Comparison of ENCODE assay signal across 28 cellular contexts in the genomic region with DNA sequence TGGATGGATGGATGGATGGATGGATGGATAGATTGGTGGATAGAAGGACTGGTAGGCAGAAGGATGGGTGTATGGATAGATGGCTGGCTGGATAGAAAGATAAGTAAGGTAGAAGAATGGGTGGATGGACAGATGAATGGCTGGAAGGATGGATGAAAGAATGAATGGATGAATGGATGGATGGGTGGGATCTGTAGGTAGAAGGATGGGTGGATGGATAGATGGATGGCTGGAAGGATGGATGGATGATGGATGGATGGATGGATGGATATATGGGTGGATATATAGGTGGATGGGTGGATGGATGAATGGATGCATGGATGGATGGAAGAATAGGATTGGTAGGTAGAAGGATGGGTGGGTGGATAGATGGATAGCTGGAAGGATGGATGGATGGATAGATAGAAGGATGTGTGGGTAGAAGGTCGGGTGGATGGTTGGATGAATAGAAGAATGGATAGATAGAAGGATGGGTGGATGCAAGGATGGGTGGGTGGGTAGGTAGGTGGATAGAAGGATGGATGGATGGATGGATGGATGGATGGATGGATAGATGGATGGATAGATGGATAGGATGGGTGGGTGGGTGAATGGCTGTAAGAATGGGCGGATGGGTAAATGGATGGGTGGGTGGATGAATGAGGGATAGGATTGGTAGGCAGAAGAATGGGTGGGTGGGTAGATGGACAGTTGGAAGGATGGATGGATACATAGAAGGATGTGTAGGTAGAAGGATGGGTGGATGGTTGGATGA. TPM values are rescaled to one million over a fixed set of nuclear protein-coding genes. Genes with fewer than 3 reads are reported as not detected.
DNase-seq lines count a peak whose midpoint lies in the region; ATAC-seq, FAIRE-seq and TF ChIP-seq lines count a peak whose summit lies in the region.
"Had no signal": no experiment of that assay in that cellular context is flagged by ENCODE, and none has a peak within 500 bp of the region (broad histone marks: within the 10 kb centered on the region; RNA-seq: fewer than 3 reads in every experiment).

No MANE protein-coding gene starts in this region.

- intact Hi-C loops in K562 (cut with micrococcal nuclease) = loop anchor here (5.0 to 10.0 kb wide), 4 partner anchors 193 to 685 kb away; no protein-coding TSS in a partner anchor

- CTCF ChIA-PET in HEK293 (lab: Yijun Ruan, JAX) = interaction anchor here (1.0 to 5.1 kb wide), 3 partner anchors 202 to 604 kb away, joined by 4 to 95 read pairs (median 19); no protein-coding TSS in a partner anchor
- CTCF ChIA-PET in K562 (lab: Yijun Ruan, JAX; ENCODE audit: low intra/inter-chr PET ratio) = no interaction called here

- in situ Hi-C loops in K562 (cut with MboI) = no loop called here

- H3K36me3 Mint-ChIP-seq in glutamatergic neuron (ENCODE audit: unreplicated experiment) = no peaks in the 10 kb centered on the region
- no peaks in the 10 kb centered on the region for H3K36me3 Mint-ChIP-seq in T-helper 2 cell treated with Interferon-gamma antibody and Interleukin-4, amounts not matched to agents 5 μg/mL and 100 μg/mL, for 36 hours (ENCODE audit: low read depth)
- H3K36me3 Mint-ChIP-seq: CD8-positive, alpha-beta memory T cell had no signal

- TF ChIP-seq EP300 in K562 (IDR thresholded peaks at IDR 0.05; ENCODE audit: low read length) = no peak
- no peak for TF ChIP-seq EP300 in upper lobe of left lung (IDR thresholded peaks at IDR 0.05)

- H3K27ac Mint-ChIP-seq in glutamatergic neuron (ENCODE audit: unreplicated experiment) = no peak overlapping the region
- no peak overlapping the region for H3K27ac Mint-ChIP-seq in T-helper 2 cell treated with Interferon-gamma antibody and Interleukin-4, amounts not matched to agents 5 μg/mL and 100 μg/mL, for 36 hours
- H3K27ac Mint-ChIP-seq: B cell; CD4-positive, alpha-beta T cell; CD8-positive, alpha-beta memory T cell had no signal

- no peaks in the 10 kb centered on the region for H3K9me3 Mint-ChIP-seq in glutamatergic neuron (ENCODE audit: unreplicated experiment)
- H3K9me3 Mint-ChIP-seq in T-helper 2 cell treated with Interferon-gamma antibody and Interleukin-4, amounts not matched to agents 5 μg/mL and 100 μg/mL, for 36 hours = no peaks in the 10 kb centered on the region
- H3K9me3 Mint-ChIP-seq: CD4-positive, alpha-beta T cell; CD8-positive, alpha-beta memory T cell had no signal

- H3K4me3 ChIP-seq in HEK293 (ENCODE audit: low read depth, low read length) = no peak overlapping the region
- no peak overlapping the region for H3K4me3 ChIP-seq in K562
- H3K4me3 ChIP-seq in iPS-15b (ENCODE audit: low read depth, low read length) = no peak overlapping the region
- no peak overlapping the region for H3K4me3 ChIP-seq in upper lobe of left lung
- H3K4me3 ChIP-seq: A549; BLaER1 treated with 17β-estradiol and CSF1 and Interleukin-3, amounts not matched to agents 10 nM and 100 nM; GM12878 had no signal

- H3K4me3 Mint-ChIP-seq in glutamatergic neuron (ENCODE audit: unreplicated experiment) = no peak overlapping the region
- no peak overlapping the region for H3K4me3 Mint-ChIP-seq in T-helper 2 cell treated with Interferon-gamma antibody and Interleukin-4, amounts not matched to agents 5 μg/mL and 100 μg/mL, for 36 hours
- H3K4me3 Mint-ChIP-seq: B cell; CD4-positive, alpha-beta T cell; CD8-positive, alpha-beta memory T cell had no signal

- no peaks in the 10 kb centered on the region for H4K20me1 ChIP-seq in K562 (replicated peaks; ENCODE audit: control insufficient read depth, insufficient read depth, low read length)
- H4K20me1 ChIP-seq: BLaER1 treated with 17β-estradiol and CSF1 and Interleukin-3, amounts not matched to agents 10 nM and 100 nM had no signal

- H3K9me1 ChIP-seq in K562 (ENCODE audit: control insufficient read depth, insufficient read depth, low read length) = no peaks in the 10 kb centered on the region

- no peaks in the 10 kb centered on the region for H3K79me2 ChIP-seq in K562 (ENCODE audit: control insufficient read depth, insufficient read depth, low read length)

- TF ChIP-seq POLR2A in K562 (conservative IDR thresholded peaks at IDR 0.05) (no peak), upper lobe of left lung (IDR thresholded peaks at IDR 0.05) (no peak)

- no peak overlapping the region for H3K4me2 ChIP-seq in K562 (ENCODE audit: insufficient read depth, low read length)
- H3K4me2 ChIP-seq: A549; BLaER1 treated with 17β-estradiol and CSF1 and Interleukin-3, amounts not matched to agents 10 nM and 100 nM had no signal

- POLR2A ChIA-PET in HEK293 (lab: Yijun Ruan, JAX) = interaction anchor here (0.7 kb wide), 1 partner anchor 76 kb away, joined by 9 read pairs; no protein-coding TSS in a partner anchor
- POLR2A ChIA-PET in K562 (lab: Yijun Ruan, JAX) = interaction anchor here (0.8 kb wide), 1 partner anchor 13 kb away, joined by 3 read pairs; no protein-coding TSS in a partner anchor

- peaks cover 8 to 17% of the 10 kb centered on the region in 2 experiments for H3K27me3 ChIP-seq in K562 (ENCODE audit: control insufficient read depth in 2 of 2, insufficient read depth in 2 of 2, low read length in 2 of 2)
- H3K27me3 ChIP-seq in iPS-15b (ENCODE audit: control insufficient read depth, insufficient read depth, low read length) = peaks cover 2% of the 10 kb centered on the region
- H3K27me3 ChIP-seq in upper lobe of left lung = no peaks in the 10 kb centered on the region
- H3K27me3 ChIP-seq: BLaER1 treated with 17β-estradiol and CSF1 and Interleukin-3, amounts not matched to agents 10 nM and 100 nM had no signal

- DNase-seq in K562 (ENCODE audit: extremely low read depth in 1 of 4, low spot score in 3 of 4) = no peak
- DNase-seq in glutamatergic neuron = no peak
- no peak for DNase-seq in upper lobe of left lung
- DNase-seq in T-helper 2 cell treated with Interferon-gamma antibody and Interleukin-4, amounts not matched to agents 5 μg/mL and 100 μg/mL, for 36 hours (ENCODE audit: low spot score) = no peak
- DNase-seq: AML-193; CD4-positive, alpha-beta T cell; CD8-positive, alpha-beta memory T cell; COR-L47; DMS 273 treated with DMSO at 0.1 percent for 48 hours; DMS153; DMS53; DMS79; DND-41; EL; GDM1 had no signal

- peaks cover 7% of the 10 kb centered on the region for H3K4me1 Mint-ChIP-seq in glutamatergic neuron (ENCODE audit: low read depth, unreplicated experiment)
- peaks cover 4% of the 10 kb centered on the region for H3K4me1 Mint-ChIP-seq in T-helper 2 cell treated with Interferon-gamma antibody and Interleukin-4, amounts not matched to agents 5 μg/mL and 100 μg/mL, for 36 hours (ENCODE audit: low read depth)

- H3K9me3 ChIP-seq in HEK293 (ENCODE audit: control insufficient read depth, insufficient read depth, low read depth, low read length) = no peaks in the 10 kb centered on the region
- H3K9me3 ChIP-seq in K562 (replicated peaks; ENCODE audit: control insufficient read depth, insufficient read depth, low read depth, low read length) = no peaks in the 10 kb centered on the region
- H3K9me3 ChIP-seq in iPS-15b (ENCODE audit: control insufficient read depth, insufficient read depth, low read length) = no peaks in the 10 kb centered on the region
- H3K9me3 ChIP-seq in upper lobe of left lung = no peaks in the 10 kb centered on the region
- H3K9me3 ChIP-seq: A549; BLaER1 treated with 17β-estradiol and CSF1 and Interleukin-3, amounts not matched to agents 10 nM and 100 nM had no signal

- H3K36me3 ChIP-seq in HEK293 (ENCODE audit: control insufficient read depth in 2 of 2, insufficient read depth in 1 of 2, low read length in 2 of 2) (no peaks in the 10 kb centered on the region), K562 (ENCODE audit: control insufficient read depth, insufficient read depth, low read length) (no peaks in the 10 kb centered on the region), iPS-15b (ENCODE audit: control insufficient read depth, insufficient read depth, low read length) (no peaks in the 10 kb centered on the region), upper lobe of left lung (no peaks in the 10 kb centered on the region)
- H3K36me3 ChIP-seq: BLaER1 treated with 17β-estradiol and CSF1 and Interleukin-3, amounts not matched to agents 10 nM and 100 nM had no signal

- H3K27me3 Mint-ChIP-seq in glutamatergic neuron (ENCODE audit: unreplicated experiment) = peaks cover 3% of the 10 kb centered on the region
- peaks cover 2% of the 10 kb centered on the region for H3K27me3 Mint-ChIP-seq in T-helper 2 cell treated with Interferon-gamma antibody and Interleukin-4, amounts not matched to agents 5 μg/mL and 100 μg/mL, for 36 hours (ENCODE audit: low read depth)

- TF ChIP-seq CTCF in HEK293 (tag by site-specific recombination; IDR thresholded peaks at IDR 0.05) (no peak), K562 (IDR thresholded peaks at IDR 0.05 in 2 of 3, conservative IDR thresholded peaks at IDR 0.05 in 1 of 3; ENCODE audit: insufficient read depth in 2 of 3, low read depth in 1 of 3, low read length in 3 of 3) (no peak), glutamatergic neuron (IDR thresholded peaks at IDR 0.05; ENCODE audit: partially characterized antibody, unreplicated experiment) (no peak), upper lobe of left lung (IDR thresholded peaks at IDR 0.05) (no peak)

- 0% methylated on average over 2 of the region's 2 CpGs for WGBS in K562 (ENCODE audit: insufficient coverage, low coverage, missing lambda C conversion rate)
- WGBS in upper lobe of left lung, 2 donors = 63 to 74% methylated on average over 2 of the region's 2 CpGs

- H3K27ac ChIP-seq in HEK293 (ENCODE audit: extremely low read depth, low read depth, low read length) (no peak overlapping the region), K562 (ENCODE audit: extremely low read depth, low read depth, low read length) (no peak overlapping the region), upper lobe of left lung (no peak overlapping the region)
- H3K27ac ChIP-seq: 22Rv1; A549; BLaER1 treated with 17β-estradiol and CSF1 and Interleukin-3, amounts not matched to agents 10 nM and 100 nM; C4-2B had no signal

- no peak overlapping the region for H2AFZ ChIP-seq in K562 (ENCODE audit: low read depth, low read length)

- no peak for FAIRE-seq in K562 (lab: Jason Lieb, UNC)
- FAIRE-seq: A549, GM12878, GM12892, GM18507 had no signal

- ATAC-seq in K562 = no peak
- ATAC-seq in upper lobe of left lung (ENCODE audit: low FRiP score in 2 of 2) = no peak
- ATAC-seq: A549, GM12878 had no signal

- H3K9ac ChIP-seq in K562 (ENCODE audit: insufficient read depth in 1 of 2, low read depth in 2 of 2, low read length in 2 of 2) (no peak overlapping the region), iPS-15b (ENCODE audit: low read depth, low read length) (peak overlapping the region; percentile 16)
- H3K9ac ChIP-seq: BLaER1 treated with 17β-estradiol and CSF1 and Interleukin-3, amounts not matched to agents 10 nM and 100 nM had no signal

- H3K4me1 ChIP-seq in HEK293 (ENCODE audit: control insufficient read depth, insufficient read depth, low read length) (no peaks in the 10 kb centered on the region), K562 (replicated peaks in 1 of 2; ENCODE audit: control insufficient read depth in 2 of 2, insufficient read depth in 2 of 2, low read length in 2 of 2) (peaks cover 0 to under 1% of the 10 kb centered on the region in 2 experiments; a peak in 1 of 5 replicates), iPS-15b (ENCODE audit: control insufficient read depth, insufficient read depth, low read length) (no peaks in the 10 kb centered on the region), upper lobe of left lung (no peaks in the 10 kb centered on the region)
- H3K4me1 ChIP-seq: A549 had no signal

- BruUV-seq in K562 (replicated peaks; lab: Mats Ljungman, UMichigan) = no TSS peak

- TF ChIP-seq RAD21 in K562 (CRISPR knock-in tag; conservative IDR thresholded peaks at IDR 0.05 in 1 of 2, IDR thresholded peaks at IDR 0.05 in 1 of 2) = no peak

RNA-seq across cellular contexts. Expression of a gene that starts 7.5 kb away (rescaled TPM):
- 0.49 and 1.1 TPM in 2 replicates for total RNA-seq in K562 (2011; cell fraction: chromatin; rRNA removed; ENCODE audit: low replicate concordance)
- total RNA-seq in K562 (2011; cell fraction: nucleolus; rRNA removed) = 0.33 and 0.39 TPM in 2 replicates
- 0.37 and 0.38 TPM in 2 replicates for total RNA-seq in K562 (2011; cell fraction: nucleoplasm; rRNA removed)
- total RNA-seq in K562 (2014; rRNA removed) (0.08 TPM in 1 of 2 replicates, not detected in the other), K562 (2014; rRNA removed; fragmentation: Illumina TruSeq; extraction: Trizol) (0.07 TPM in 1 of 2 replicates, not detected in the other), K562 (2015; rRNA removed; fragmentation: Illumina TruSeq; extraction: Trizol) (not detected in 2 replicates), K562 (2021) (0.09 and 0.27 TPM in 2 replicates), glutamatergic neuron (ENCODE audit: unreplicated experiment) (not detected), upper lobe of left lung (not detected)
- polyA plus RNA-seq in K562 (2011; rRNA removed) (0.03 TPM in 1 of 2 replicates, not detected in the other), K562 (2014; fragmentation: Illumina TruSeq; extraction: Trizol) (not detected in 2 replicates), K562 (2014; fragmentation: Nextera tagmentation; extraction: Ambion mirVana) (under 1 TPM; 0.01 to 0.06 TPM), K562 (2014; rRNA removed) (0.11 and 0.23 TPM in 2 replicates)
- polyA plus RNA-seq in K562 (2011; cell fraction: cytosol; rRNA removed) = 0.03 and 0.09 TPM in 2 replicates
- polyA plus RNA-seq in K562 (2011; cell fraction: nucleus; rRNA removed) = 0.14 and 0.28 TPM in 2 replicates
- polyA plus RNA-seq in K562 (2012) = 0.76 and 1.9 TPM in 2 replicates
- not detected in 2 replicates for polyA minus RNA-seq in K562 (2011; rRNA and poly(A)+ RNA removed)
- not detected in 2 replicates for polyA minus RNA-seq in K562 (2011; cell fraction: cytosol; rRNA and poly(A)+ RNA removed)
- 0.11 and 0.13 TPM in 2 replicates for polyA minus RNA-seq in K562 (2011; cell fraction: nucleus; rRNA and poly(A)+ RNA removed)
- total RNA-seq: B cell, Daoy, G401 had no signal
- polyA plus RNA-seq: BJ; CD8-positive, alpha-beta memory T cell had no signal

RNA-seq across cellular contexts. Expression of a gene that starts 20.3 kb away (rescaled TPM):
- total RNA-seq in K562 (2011; cell fraction: chromatin; rRNA removed; ENCODE audit: low replicate concordance) = 25.5 and 107 TPM in 2 replicates
- total RNA-seq in K562 (2011; cell fraction: nucleolus; rRNA removed) = 109 and 122 TPM in 2 replicates
- 64.7 and 103 TPM in 2 replicates for total RNA-seq in K562 (2011; cell fraction: nucleoplasm; rRNA removed)
- total RNA-seq in K562 (2014; rRNA removed) (93.2 and 164 TPM in 2 replicates), K562 (2014; rRNA removed; fragmentation: Illumina TruSeq; extraction: Trizol) (36.1 and 40.4 TPM in 2 replicates), K562 (2015; rRNA removed; fragmentation: Illumina TruSeq; extraction: Trizol) (82.5 and 95.0 TPM in 2 replicates), K562 (2021) (373 and 403 TPM in 2 replicates), glutamatergic neuron (ENCODE audit: unreplicated experiment) (79.4 TPM), upper lobe of left lung (10 to 100 TPM in 5 of 6 donors, 1 to 10 TPM in 1; 7.3 to 72.9 (median 50.2) TPM)
- polyA plus RNA-seq in K562 (2011; rRNA removed) (51.5 and 53.4 TPM in 2 replicates), K562 (2014; fragmentation: Illumina TruSeq; extraction: Trizol) (296 and 340 TPM in 2 replicates), K562 (2014; fragmentation: Nextera tagmentation; extraction: Ambion mirVana) (10 to 100 TPM; 23.9 to 34.1 TPM), K562 (2014; rRNA removed) (143 and 176 TPM in 2 replicates)
- polyA plus RNA-seq in K562 (2011; cell fraction: cytosol; rRNA removed) = 100 and 208 TPM in 2 replicates
- 62.9 and 103 TPM in 2 replicates for polyA plus RNA-seq in K562 (2011; cell fraction: nucleus; rRNA removed)
- 211 and 367 TPM in 2 replicates for polyA plus RNA-seq in K562 (2012)
- 55.4 and 73.9 TPM in 2 replicates for polyA minus RNA-seq in K562 (2011; rRNA and poly(A)+ RNA removed)
- 241 and 294 TPM in 2 replicates for polyA minus RNA-seq in K562 (2011; cell fraction: cytosol; rRNA and poly(A)+ RNA removed)
- polyA minus RNA-seq in K562 (2011; cell fraction: nucleus; rRNA and poly(A)+ RNA removed) = 35.8 and 45.7 TPM in 2 replicates

RNA-seq across cellular contexts. Expression of a gene that starts 27.1 kb away (rescaled TPM):
- 242 and 417 TPM in 2 replicates for total RNA-seq in K562 (2011; cell fraction: chromatin; rRNA removed; ENCODE audit: low replicate concordance)
- total RNA-seq in K562 (2011; cell fraction: nucleolus; rRNA removed) = 197 and 216 TPM in 2 replicates
- total RNA-seq in K562 (2011; cell fraction: nucleoplasm; rRNA removed) = 336 and 397 TPM in 2 replicates
- total RNA-seq in K562 (2014; rRNA removed) = 129 TPM in 2 replicates
- 176 and 198 TPM in 2 replicates for total RNA-seq in K562 (2014; rRNA removed; fragmentation: Illumina TruSeq; extraction: Trizol)
- total RNA-seq in K562 (2015; rRNA removed; fragmentation: Illumina TruSeq; extraction: Trizol) = 206 and 220 TPM in 2 replicates
- 211 and 243 TPM in 2 replicates for total RNA-seq in K562 (2021)
- polyA plus RNA-seq in K562 (2011; rRNA removed) = 220 and 244 TPM in 2 replicates
- 83.0 and 130 TPM in 2 replicates for polyA plus RNA-seq in K562 (2011; cell fraction: cytosol; rRNA removed)
- polyA plus RNA-seq in K562 (2011; cell fraction: nucleus; rRNA removed) = 341 and 531 TPM in 2 replicates
- polyA plus RNA-seq in K562 (2012) = 176 and 348 TPM in 2 replicates
- 358 and 487 TPM in 2 replicates for polyA plus RNA-seq in K562 (2014; fragmentation: Illumina TruSeq; extraction: Trizol)
- polyA plus RNA-seq in K562 (2014; fragmentation: Nextera tagmentation; extraction: Ambion mirVana) = 100 to 1,000 TPM; 122 to 285 TPM
- 403 and 515 TPM in 2 replicates for polyA plus RNA-seq in K562 (2014; rRNA removed)
- polyA minus RNA-seq in K562 (2011; rRNA and poly(A)+ RNA removed) = 180 and 229 TPM in 2 replicates
- polyA minus RNA-seq in K562 (2011; cell fraction: cytosol; rRNA and poly(A)+ RNA removed) = 96.8 and 129 TPM in 2 replicates
- polyA minus RNA-seq in K562 (2011; cell fraction: nucleus; rRNA and poly(A)+ RNA removed) = 160 and 216 TPM in 2 replicates
- 161 TPM for total RNA-seq in glutamatergic neuron (ENCODE audit: unreplicated experiment)
- total RNA-seq in upper lobe of left lung = 100 to 1,000 TPM; 108 to 388 (median 138) TPM
